ENCODE assay signal across 8 cellular contexts in genomic region chr3:4986611-4987373, GRCh38. TPM values are rescaled to one million over a fixed set of nuclear protein-coding genes. Genes with fewer than 3 reads are reported as not detected.
DNase-seq lines count a peak whose midpoint lies in the region; ATAC-seq, FAIRE-seq and TF ChIP-seq lines count a peak whose summit lies in the region.

No MANE protein-coding gene starts in this region.

- H3K27me3 ChIP-seq in neural cell (ENCODE audit: insufficient read depth, low read depth, low read length) = peaks cover 50% of the 10 kb centered on the region

- no peak for TF ChIP-seq RAD21 in neural cell (conservative IDR thresholded peaks at IDR 0.05)

- no peak overlapping the region for H3K4me2 ChIP-seq in neural cell (ENCODE audit: low read length)

- H3K36me3 ChIP-seq in neural cell (ENCODE audit: insufficient read depth, low read length) = no peaks in the 10 kb centered on the region

- TF ChIP-seq EP300 in neural cell (conservative IDR thresholded peaks at IDR 0.05; ENCODE audit: poor library complexity, severe bottlenecking) = no peak

- H3K4me3 ChIP-seq in neural cell (ENCODE audit: low read length) = peak overlapping the region; percentile 50

- ATAC-seq in GM21528 (IDR thresholded peaks at IDR 0.05; ENCODE audit: low FRiP score, unreplicated experiment) = peak; percentile 61

- no peaks in the 10 kb centered on the region for H4K20me1 ChIP-seq in neural cell (ENCODE audit: insufficient read depth)

- H3F3A ChIP-seq in neural cell (ENCODE audit: insufficient read depth, low read length, poor library complexity, severe bottlenecking) = no peaks in the 10 kb centered on the region

- FAIRE-seq in RCC 7860 (lab: Jason Lieb, UNC) = peak; percentile 73

- DNase-seq in DMS79 treated with DMSO at 0.1 percent for 48 hours (lab: John Stamatoyannopoulos, UW) (peak; percentile 48), HuH-7.5 (ENCODE audit: low spot score) (peak; percentile 88), RCC 7860 (ENCODE audit: low spot score) (peak; percentile 97), activated gamma-delta T cell (lab: John Stamatoyannopoulos, UW) (peak; percentile 69), fibroblast of the conjunctiva (ENCODE audit: low read depth) (peak; percentile 83), stromal cell of bone marrow (ENCODE audit: low read depth) (peak; percentile 91)

- no peak for TF ChIP-seq CTCF in neural cell (IDR thresholded peaks at IDR 0.05; ENCODE audit: poor library complexity, severe bottlenecking)

- no peaks in the 10 kb centered on the region for H3K9me2 ChIP-seq in neural cell (ENCODE audit: insufficient read depth, low read length)

- H3K9me3 ChIP-seq in neural cell (ENCODE audit: low read length) = no peaks in the 10 kb centered on the region

- no peak overlapping the region for H2AFZ ChIP-seq in neural cell (ENCODE audit: low read depth, low read length)

- no peak overlapping the region for H3K9ac ChIP-seq in neural cell (ENCODE audit: low read length)

- H3K79me2 ChIP-seq in neural cell (replicated peaks; ENCODE audit: insufficient read depth, low read length) = no peaks in the 10 kb centered on the region

- H3K27ac ChIP-seq in neural cell (ENCODE audit: low read length) = no peak overlapping the region

TF ChIP-seq in neural cell, 6 proteins besides CTCF, POLR2A, EP300 and RAD21:
- TF ChIP-seq, protein P1, sequence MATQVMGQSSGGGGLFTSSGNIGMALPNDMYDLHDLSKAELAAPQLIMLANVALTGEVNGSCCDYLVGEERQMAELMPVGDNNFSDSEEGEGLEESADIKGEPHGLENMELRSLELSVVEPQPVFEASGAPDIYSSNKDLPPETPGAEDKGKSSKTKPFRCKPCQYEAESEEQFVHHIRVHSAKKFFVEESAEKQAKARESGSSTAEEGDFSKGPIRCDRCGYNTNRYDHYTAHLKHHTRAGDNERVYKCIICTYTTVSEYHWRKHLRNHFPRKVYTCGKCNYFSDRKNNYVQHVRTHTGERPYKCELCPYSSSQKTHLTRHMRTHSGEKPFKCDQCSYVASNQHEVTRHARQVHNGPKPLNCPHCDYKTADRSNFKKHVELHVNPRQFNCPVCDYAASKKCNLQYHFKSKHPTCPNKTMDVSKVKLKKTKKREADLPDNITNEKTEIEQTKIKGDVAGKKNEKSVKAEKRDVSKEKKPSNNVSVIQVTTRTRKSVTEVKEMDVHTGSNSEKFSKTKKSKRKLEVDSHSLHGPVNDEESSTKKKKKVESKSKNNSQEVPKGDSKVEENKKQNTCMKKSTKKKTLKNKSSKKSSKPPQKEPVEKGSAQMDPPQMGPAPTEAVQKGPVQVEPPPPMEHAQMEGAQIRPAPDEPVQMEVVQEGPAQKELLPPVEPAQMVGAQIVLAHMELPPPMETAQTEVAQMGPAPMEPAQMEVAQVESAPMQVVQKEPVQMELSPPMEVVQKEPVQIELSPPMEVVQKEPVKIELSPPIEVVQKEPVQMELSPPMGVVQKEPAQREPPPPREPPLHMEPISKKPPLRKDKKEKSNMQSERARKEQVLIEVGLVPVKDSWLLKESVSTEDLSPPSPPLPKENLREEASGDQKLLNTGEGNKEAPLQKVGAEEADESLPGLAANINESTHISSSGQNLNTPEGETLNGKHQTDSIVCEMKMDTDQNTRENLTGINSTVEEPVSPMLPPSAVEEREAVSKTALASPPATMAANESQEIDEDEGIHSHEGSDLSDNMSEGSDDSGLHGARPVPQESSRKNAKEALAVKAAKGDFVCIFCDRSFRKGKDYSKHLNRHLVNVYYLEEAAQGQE (IDR thresholded peaks at IDR 0.05; ENCODE audit: borderline replicate concordance) = no peak
- TF ChIP-seq MXI1 (conservative IDR thresholded peaks at IDR 0.05; ENCODE audit: poor library complexity, severe bottlenecking) (no peak), SMC3 (conservative IDR thresholded peaks at IDR 0.05; ENCODE audit: poor library complexity) (no peak)

RNA-seq across cellular contexts. Expression of gene BHLHE40, which starts 7.6 kb away (rescaled TPM):
- polyA plus RNA-seq in neural cell = 0.10 TPM in 1 of 2 replicates, not detected in the other
- 0.23 and 0.24 TPM in 2 replicates for polyA minus RNA-seq in neural cell
